Comparison of ENCODE assay signal across 22 cellular contexts in genomic region chr2:103003750-103004250, GRCh38.
"Had no signal": no experiment of that assay in that cellular context is flagged by ENCODE, and none has a peak within 500 bp of the region (broad histone marks: within the 10 kb centered on the region; RNA-seq: fewer than 3 reads in every experiment).

No MANE protein-coding gene starts in this region.

- H3K9me3 ChIP-seq: esophagus squamous epithelium, lower lobe of right lung, thyroid gland had no signal

- H3K79me2 ChIP-seq: parathyroid adenoma had no signal

- H3K9ac ChIP-seq: neural progenitor cell, parathyroid adenoma had no signal

- FAIRE-seq: endometrium, keratinocyte, small intestine had no signal

- H3K4me3 ChIP-seq: esophagus squamous epithelium, lower lobe of right lung, neural progenitor cell, right lobe of liver, thyroid gland had no signal

- H3K4me1 ChIP-seq: esophagus squamous epithelium, lower lobe of right lung, neural progenitor cell, parathyroid adenoma, right lobe of liver, thyroid gland had no signal

- H3K27ac ChIP-seq: esophagus squamous epithelium, lower lobe of right lung, neural progenitor cell, parathyroid adenoma, right lobe of liver, thyroid gland had no signal

- DNase-seq: cortex of kidney; effector memory CD8-positive, alpha-beta T cell; erythroblast; esophagus squamous epithelium; foreskin melanocyte; hypothalamus; left ventricle myocardium superior; lower lobe of right lung; midbrain; naive thymus-derived CD4-positive, alpha-beta T cell; right lobe of liver; small intestine; stimulated activated CD4-positive, alpha-beta T cell treated with anti-CD3 and anti-CD28 coated beads, Interleukin-15, amount 100 ng/mL, for 24 hours; stimulated activated CD4-positive, alpha-beta T cell treated with anti-CD3 and anti-CD28 coated beads, Interleukin-4, amount 100 ng/mL, for 1 hour; stimulated activated CD8-positive, alpha-beta memory T cell treated with anti-CD3 and anti-CD28 coated beads, Interleukin-4, amount 100 ng/mL, for 48 hours; stimulated activated naive CD4-positive, alpha-beta T cell; stimulated activated naive CD8-positive, alpha-beta T cell treated with anti-CD3 and anti-CD28 coated beads, Interleukin-15, amount 100 ng/mL, for 72 hours; thyroid gland had no signal

- H3K27me3 ChIP-seq: esophagus squamous epithelium, neural progenitor cell, right lobe of liver, thyroid gland had no signal

- ATAC-seq: effector memory CD8-positive, alpha-beta T cell; left ventricle myocardium superior; lower lobe of right lung; naive thymus-derived CD4-positive, alpha-beta T cell; right lobe of liver; stimulated activated naive CD8-positive, alpha-beta T cell treated with anti-CD3 and anti-CD28 coated beads, Interleukin-15, amount 100 ng/mL, for 72 hours had no signal

- H3K4me2 ChIP-seq: neural progenitor cell had no signal

- H3K36me3 ChIP-seq: esophagus squamous epithelium, lower lobe of right lung, neural progenitor cell, right lobe of liver, thyroid gland had no signal

- H2AFZ ChIP-seq: neural progenitor cell had no signal
